16 cellular contexts compared by ENCODE assay signal in the genomic region with DNA sequence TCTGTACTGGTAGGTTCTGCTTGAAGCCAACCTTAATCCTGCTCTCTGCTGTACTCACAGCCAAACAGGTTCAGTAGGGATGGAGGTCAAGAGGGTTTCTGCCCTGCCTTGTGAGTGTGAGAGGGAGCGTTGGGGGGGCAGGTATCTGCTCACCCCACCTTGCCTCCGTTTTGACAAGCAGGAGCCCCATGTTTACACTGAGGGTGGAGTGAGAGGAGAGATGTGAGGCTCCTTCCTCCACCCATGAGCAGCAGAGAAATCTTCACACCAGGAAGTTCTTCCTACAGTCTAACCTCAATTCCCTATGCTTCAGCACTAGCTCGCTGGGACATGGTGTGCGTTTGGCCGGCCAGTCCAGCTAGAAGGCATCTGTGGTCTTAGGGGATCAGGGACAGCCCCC. TPM values are rescaled to one million over a fixed set of nuclear protein-coding genes. Genes with fewer than 3 reads are reported as not detected.
DNase-seq lines count a peak whose midpoint lies in the region; ATAC-seq, FAIRE-seq and TF ChIP-seq lines count a peak whose summit lies in the region.
"Had no signal": no experiment of that assay in that cellular context is flagged by ENCODE, and none has a peak within 500 bp of the region (broad histone marks: within the 10 kb centered on the region; RNA-seq: fewer than 3 reads in every experiment).

No MANE protein-coding gene starts in this region.

- no peak for TF ChIP-seq RAD21 in H1 (IDR thresholded peaks at IDR 0.05 in 1 of 2, conservative IDR thresholded peaks at IDR 0.05 in 1 of 2; ENCODE audit: low read depth in 2 of 2, low read length in 2 of 2)

- H2AK5ac ChIP-seq in H1 (ENCODE audit: low read depth, low read length): no peak overlapping the region

- H3K79me1 ChIP-seq in H1 (ENCODE audit: low read depth, low read length): no peaks in the 10 kb centered on the region

- peak overlapping the region; percentile 66 to 96 (median 88) for H3K27ac Mint-ChIP-seq in CD14-positive monocyte
- H3K27ac Mint-ChIP-seq: CD4-positive, CD25-positive, alpha-beta regulatory T cell had no signal

- H3K14ac ChIP-seq in H1 (ENCODE audit: insufficient read length): no peak overlapping the region

- H4K20me1 ChIP-seq in PC-9 (ENCODE audit: insufficient read depth): no peaks in the 10 kb centered on the region
- no peaks in the 10 kb centered on the region for H4K20me1 ChIP-seq in H1 (replicated peaks in 1 of 2; ENCODE audit: control insufficient read depth in 1 of 2, insufficient read depth in 2 of 2, low read length in 2 of 2)
- H4K20me1 ChIP-seq in osteoblast (ENCODE audit: insufficient read depth, low read length): no peaks in the 10 kb centered on the region

- H4K5ac ChIP-seq in H1 (ENCODE audit: insufficient read length, low read depth, low read length): no peak overlapping the region

- no peak overlapping the region for H2BK12ac ChIP-seq in H1 (ENCODE audit: low read depth, low read length)

- H3K4me3 ChIP-seq in PC-9: no peak overlapping the region
- H3K4me3 ChIP-seq in H1 (ENCODE audit: extremely low read depth in 1 of 4, insufficient read depth in 2 of 4, low read depth in 3 of 4, low read length in 4 of 4): no peak overlapping the region
- H3K4me3 ChIP-seq in osteoblast (ENCODE audit: insufficient read depth, low read length): no peak overlapping the region
- H3K4me3 ChIP-seq in thyroid gland (replicated peaks in 1 of 3): no peak overlapping the region
- H3K4me3 ChIP-seq: GM12878 had no signal

- H3K18ac ChIP-seq in H1 (ENCODE audit: extremely low read depth, low read length): no peak overlapping the region

- CTCF ChIA-PET in PC-9 (lab: Charles Lee) (no interaction called here), H1 (lab: Charles Lee; ENCODE audit: partially characterized antibody) (interaction anchor here (0.6 to 5.0 kb wide), 7 partner anchors 12 to 731 kb away, joined by 3 to 32 read pairs (median 7); no protein-coding TSS in a partner anchor), HEK293T (lab: Yijun Ruan, JAX) (interaction anchor here (1.3 kb wide), 1 partner anchor 15 kb away, joined by 4 read pairs; no protein-coding TSS in a partner anchor)

- peaks cover 33% of the 10 kb centered on the region for H3K36me3 ChIP-seq in PC-9 (ENCODE audit: low read depth)
- no peaks in the 10 kb centered on the region for H3K36me3 ChIP-seq in H1 (ENCODE audit: control insufficient read depth in 2 of 4, insufficient read depth in 4 of 4, low read length in 3 of 4)
- no peaks in the 10 kb centered on the region for H3K36me3 ChIP-seq in osteoblast (ENCODE audit: insufficient read depth, low read length)
- H3K36me3 ChIP-seq in thyroid gland: no peaks in the 10 kb centered on the region

- POLR2A ChIA-PET in PC-9 (lab: Charles Lee; ENCODE audit: unreplicated experiment) (interaction anchor here (0.6 to 0.7 kb wide), 2 partner anchors 20 to 34 kb away, joined by 3 to 5 read pairs; no protein-coding TSS in a partner anchor), H1 (lab: Charles Lee; ENCODE audit: partially characterized antibody) (no interaction called here), HEK293T (lab: Yijun Ruan, JAX) (no interaction called here)

- H3K79me2 ChIP-seq in PC-9 (ENCODE audit: low read depth) (peaks cover 80% of the 10 kb centered on the region), H1 (ENCODE audit: control insufficient read depth in 1 of 2, insufficient read depth in 2 of 2, low read length in 2 of 2) (no peaks in the 10 kb centered on the region), osteoblast (ENCODE audit: insufficient read depth, low read length) (no peaks in the 10 kb centered on the region)

- H3K27ac ChIP-seq in PC-9 (peak overlapping the region; percentile 75), H1 (ENCODE audit: low read depth, low read length) (no peak overlapping the region), osteoblast (ENCODE audit: low read depth, low read length) (peak overlapping the region; percentile 42), thyroid gland (no peak overlapping the region)

- no peak for TF ChIP-seq EP300 in H1 (IDR thresholded peaks at IDR 0.05; ENCODE audit: borderline replicate concordance in 1 of 2, low read depth in 2 of 2, low read length in 2 of 2)

- H2BK120ac ChIP-seq in H1 (replicated peaks; ENCODE audit: low read depth, low read length): no peak overlapping the region

- BruUV-seq in PC-9 (replicated peaks; lab: Mats Ljungman, UMichigan): no TSS peak

- peaks cover 0 to 3% (median 0%) of the 10 kb centered on the region in 3 donors for H3K27me3 Mint-ChIP-seq in CD14-positive monocyte (ENCODE audit: low read depth in 3 of 3)
- H3K27me3 Mint-ChIP-seq: CD4-positive, CD25-positive, alpha-beta regulatory T cell had no signal

- H3K9me3 Mint-ChIP-seq in CD14-positive monocyte: no peaks in the 10 kb centered on the region
- H3K9me3 Mint-ChIP-seq: CD4-positive, CD25-positive, alpha-beta regulatory T cell had no signal

- no peak for ATAC-seq in HG03469 (IDR thresholded peaks at IDR 0.05; ENCODE audit: unreplicated experiment)
- ATAC-seq: GM12878 had no signal

- peak overlapping the region; percentile 17 for H4K91ac ChIP-seq in H1 (replicated peaks; ENCODE audit: insufficient read length, low read length)

- no peak for DNase-seq in CD14-positive monocyte (ENCODE audit: low spot score)
- DNase-seq in PC-9: no peak
- no peak for DNase-seq in H1 (ENCODE audit: low read depth in 1 of 2, low spot score in 2 of 2)
- DNase-seq in osteoblast (ENCODE audit: insufficient read length, low spot score, missing footprints): peak; percentile 52
- no peak for DNase-seq in HEK293T (ENCODE audit: extremely low spot score)
- no peak for DNase-seq in thyroid gland
- DNase-seq: CD4-positive, CD25-positive, alpha-beta regulatory T cell; MV-4-11; NCI-H1436; NCI-H2081; NCI-H345; NCI-H526 treated with DMSO at 0.1 percent for 48 hours; NK-92 treated with Interleukin-12 subunit alpha and Interleukin-12 subunit beta, amount 100 ng/mL, for 24 hours; SHP77 treated with DMSO at 0.1 percent for 48 hours had no signal

- 0 out of 2 replicates have a peak overlapping the region, but pooled peaks have one; percentile 0 for H2BK5ac ChIP-seq in H1 (ENCODE audit: low read depth, low read length)

- peaks cover 56% of the 10 kb centered on the region for H3F3A ChIP-seq in PC-9 (ENCODE audit: insufficient read depth, low read depth)

- H3K9me3 ChIP-seq in PC-9 (ENCODE audit: insufficient read depth, low read depth) (no peaks in the 10 kb centered on the region), H1 (ENCODE audit: insufficient read depth in 2 of 2, low read depth in 1 of 2, low read length in 1 of 2) (no peaks in the 10 kb centered on the region), osteoblast (ENCODE audit: low read depth, low read length) (no peaks in the 10 kb centered on the region), thyroid gland (no peaks in the 10 kb centered on the region)

- no peak for TF ChIP-seq POLR2A in H1 (IDR thresholded peaks at IDR 0.05; ENCODE audit: control extremely low read depth in 1 of 2, low read depth in 2 of 2, low read length in 2 of 2)
- no peak for TF ChIP-seq POLR2A in thyroid gland (IDR thresholded peaks at IDR 0.05)

- no peak overlapping the region for H3K23ac ChIP-seq in H1 (ENCODE audit: insufficient read length)

- no peak overlapping the region for H2BK15ac ChIP-seq in H1 (ENCODE audit: low read length)

- H3K56ac ChIP-seq in H1 (replicated peaks; ENCODE audit: insufficient read length, low read depth, low read length): no peak overlapping the region

- H3K4me1 Mint-ChIP-seq in CD14-positive monocyte: peaks cover 95% of the 10 kb centered on the region
- H3K4me1 Mint-ChIP-seq: CD4-positive, CD25-positive, alpha-beta regulatory T cell had no signal

- H3K23me2 ChIP-seq in H1 (ENCODE audit: low read depth, low read length): no peaks in the 10 kb centered on the region

- H3K4ac ChIP-seq in H1 (replicated peaks; ENCODE audit: insufficient read length, low read depth, low read length): no peak overlapping the region

- H3K4me3 Mint-ChIP-seq in CD14-positive monocyte: no peak overlapping the region
- H3K4me3 Mint-ChIP-seq: CD4-positive, CD25-positive, alpha-beta regulatory T cell had no signal

- H2AFZ ChIP-seq in PC-9: no peak overlapping the region
- H2AFZ ChIP-seq in H1 (ENCODE audit: low read length): no peak overlapping the region
- H2AFZ ChIP-seq in osteoblast (ENCODE audit: low read length): no peak overlapping the region

- H3K4me1 ChIP-seq in PC-9 (replicated peaks; ENCODE audit: insufficient read depth) (peaks cover 63% of the 10 kb centered on the region), H1 (replicated peaks in 1 of 4; ENCODE audit: control insufficient read depth in 3 of 4, insufficient read depth in 4 of 4, low read length in 3 of 4) (peaks cover 0 to 21% (median 15%) of the 10 kb centered on the region in 4 experiments; a peak in 5 of 7 replicates), osteoblast (ENCODE audit: insufficient read depth, low read length) (peaks cover 58% of the 10 kb centered on the region), thyroid gland (peaks cover 36 to 58% of the 10 kb centered on the region in 2 donors)

- no peak overlapping the region for H4K8ac ChIP-seq in H1 (ENCODE audit: extremely low read depth, insufficient read depth, low read length)

- H3K9me2 ChIP-seq in PC-9 (ENCODE audit: insufficient read depth): no peaks in the 10 kb centered on the region

- peak overlapping the region; percentile 90 for H3K4me2 ChIP-seq in PC-9
- H3K4me2 ChIP-seq in H1 (ENCODE audit: insufficient read depth in 1 of 2, low read depth in 2 of 2, low read length in 2 of 2): no peak overlapping the region
- H3K4me2 ChIP-seq in osteoblast (ENCODE audit: insufficient read depth, low read length): no peak overlapping the region

- H2BK20ac ChIP-seq in H1 (ENCODE audit: low read length): no peak overlapping the region

- H3K27me3 ChIP-seq in PC-9 (ENCODE audit: insufficient read depth, low read depth) (no peaks in the 10 kb centered on the region), H1 (replicated peaks in 1 of 4; ENCODE audit: control insufficient read depth in 3 of 4, extremely low read depth in 1 of 4, insufficient read depth in 3 of 4, low read length in 3 of 4) (no peaks in the 10 kb centered on the region), osteoblast (ENCODE audit: insufficient read depth, low read length) (no peaks in the 10 kb centered on the region), thyroid gland (no peaks in the 10 kb centered on the region)

- intact Hi-C loops in CD14-positive monocyte (cut with micrococcal nuclease) (no loop called here), PC-9 (cut with micrococcal nuclease; ENCODE audit: unreplicated experiment) (loop anchor here (2.0 kb wide), 1 partner anchor 57 kb away; no protein-coding TSS in a partner anchor), thyroid gland (cut with DNase I) (no loop called here)

- peaks cover 0 to 3% of the 10 kb centered on the region in 2 donors for H3K36me3 Mint-ChIP-seq in CD14-positive monocyte
- H3K36me3 Mint-ChIP-seq: CD4-positive, CD25-positive, alpha-beta regulatory T cell had no signal

- 91% methylated on average over 5 of the region's 5 CpGs; no CpG with 5 or more reads in 1 of the 2 experiments for WGBS in H1 (ENCODE audit: extremely low coverage in 1 of 2, insufficient coverage in 1 of 2, insufficient read length in 1 of 2, insufficient replicate concordance in 2 of 2, low coverage in 1 of 2, low lambda C conversion rate in 2 of 2, missing lambda C conversion rate in 1 of 2), 2 experiments
- WGBS in thyroid gland, 2 donors: 92 to 96% methylated on average over 4 to 5 of the region's 5 CpGs

- no peak overlapping the region for H3K9ac ChIP-seq in H1 (replicated peaks in 1 of 4; ENCODE audit: extremely low read depth in 1 of 4, low read depth in 3 of 4, low read length in 3 of 4)

- no peak for FAIRE-seq in H1 (lab: Jason Lieb, UNC)
- FAIRE-seq: GM12878 had no signal

- no peak for TF ChIP-seq CTCF in CD14-positive monocyte (IDR thresholded peaks at IDR 0.05)
- no peak for TF ChIP-seq CTCF in PC-9 (conservative IDR thresholded peaks at IDR 0.05)
- TF ChIP-seq CTCF in H1 (IDR thresholded peaks at IDR 0.05; ENCODE audit: control extremely low read depth in 1 of 3, insufficient read depth in 1 of 3, low read depth in 1 of 3, low read length in 3 of 3): no peak
- TF ChIP-seq CTCF in osteoblast (IDR thresholded peaks at IDR 0.05; ENCODE audit: extremely low read depth, low read depth, low read length): no peak
- no peak for TF ChIP-seq CTCF in thyroid gland (IDR thresholded peaks at IDR 0.05)

RNA-seq across cellular contexts. Expression of gene KRT80, which starts 4.2 kb away (rescaled TPM):
- polyA plus RNA-seq in CD14-positive monocyte: under 1 TPM; 0.18 to 0.52 TPM
- 84.1 and 94.9 TPM in 2 replicates for total RNA-seq in PC-9 (2021)
- total RNA-seq in H1 (2021; fragmentation: NEBNext Ultra II Directional; extraction: Animal tissue kit (Norgen Biotek cat#: 25700)): 0.08 TPM in 1 of 2 replicates, not detected in the other
- 0.05 and 0.06 TPM in 2 replicates for polyA plus RNA-seq in H1 (2011; rRNA removed)
- polyA plus RNA-seq in H1 (2011; cell fraction: cytosol; rRNA removed): 0.05 TPM
- polyA plus RNA-seq in H1 (2011; cell fraction: nucleus; rRNA removed): 0.06 TPM
- polyA plus RNA-seq in H1 (2012, experiment 1 of 2): 0.05 to 0.06 TPM in 2 of 4 replicates, not detected in the others
- polyA plus RNA-seq in H1 (2012, experiment 2 of 2): 0.07 TPM
- polyA plus RNA-seq in H1 (2013, experiment 1 of 2): 0.04 TPM
- 0.09 TPM for polyA plus RNA-seq in H1 (2013, experiment 2 of 2)
- 0.03 and 0.10 TPM in 2 replicates for polyA minus RNA-seq in H1 (2011; rRNA and poly(A)+ RNA removed)
- 0.37 TPM for polyA minus RNA-seq in H1 (2011; cell fraction: cytosol; rRNA and poly(A)+ RNA removed)
- 0.20 TPM for polyA minus RNA-seq in H1 (2011; cell fraction: nucleus; rRNA and poly(A)+ RNA removed)
- total RNA-seq in osteoblast: 0.59 and 0.72 TPM in 2 replicates
- 1 to 10 TPM in 1 of 4 donors, under 1 TPM in 1, not detected in 2; 0.34 to 1.6 TPM for total RNA-seq in thyroid gland
- total RNA-seq: CD4-positive, CD25-positive, alpha-beta regulatory T cell; GM12878 had no signal
- polyA plus RNA-seq: CD4-positive, CD25-positive, alpha-beta regulatory T cell had no signal

RNA-seq across cellular contexts. Expression of gene KRT7, which starts 45.4 kb away (rescaled TPM):
- polyA plus RNA-seq in CD14-positive monocyte (1 to 10 TPM in 1 of 2 donors, not detected in 1; 2.7 TPM), H1 (2011; rRNA removed) (19.0 and 25.6 TPM in 2 replicates)
- total RNA-seq in PC-9 (2021) (3,783 and 4,555 TPM in 2 replicates), osteoblast (20.9 and 27.9 TPM in 2 replicates), thyroid gland (100 to 1,000 TPM; 333 to 826 (median 460) TPM)
- 13.2 and 16.5 TPM in 2 replicates for total RNA-seq in H1 (2021; fragmentation: NEBNext Ultra II Directional; extraction: Animal tissue kit (Norgen Biotek cat#: 25700))
- polyA plus RNA-seq in H1 (2011; cell fraction: cytosol; rRNA removed): 20.8 TPM
- 32.4 TPM for polyA plus RNA-seq in H1 (2011; cell fraction: nucleus; rRNA removed)
- polyA plus RNA-seq in H1 (2012, experiment 1 of 2): 10.8 to 28.4 TPM (median 20.2 TPM) in 4 replicates
- 20.5 TPM for polyA plus RNA-seq in H1 (2012, experiment 2 of 2)
- 4.4 TPM for polyA plus RNA-seq in H1 (2013, experiment 1 of 2)
- polyA plus RNA-seq in H1 (2013, experiment 2 of 2): 4.8 TPM
- 16.8 and 19.4 TPM in 2 replicates for polyA minus RNA-seq in H1 (2011; rRNA and poly(A)+ RNA removed)
- polyA minus RNA-seq in H1 (2011; cell fraction: cytosol; rRNA and poly(A)+ RNA removed): 13.4 TPM
- 20.8 TPM for polyA minus RNA-seq in H1 (2011; cell fraction: nucleus; rRNA and poly(A)+ RNA removed)
- total RNA-seq: CD4-positive, CD25-positive, alpha-beta regulatory T cell had no signal

Comparison
In these comparisons a context has a peak if more than half of its experiments do, and no peak if none do; other contexts are left out.
1. H3K27ac ChIP-seq: peak in PC-9 (single experiment) and osteoblast (single experiment); none in H1 (single experiment) and thyroid gland (0 of 3).
2. RNA of gene KRT80, which starts 4.2 kb away (total RNA-seq): 84.1 to 94.9 TPM in PC-9; 0.59 to 0.72 TPM in osteoblast, 0.34 to 1.6 TPM in thyroid gland and 0.08 TPM in H1; every median in the first group is over 10 times any median in the second.
3. RNA of gene KRT7, which starts 45.4 kb away (total RNA-seq): 3,783 to 4,555 TPM in PC-9 and 333 to 826 TPM in thyroid gland; 20.9 to 27.9 TPM in osteoblast and 13.2 to 16.5 TPM in H1; every median in the first group is over 10 times any median in the second.